Comparison of ENCODE assay signal across 1 cellular context in the genomic region with DNA sequence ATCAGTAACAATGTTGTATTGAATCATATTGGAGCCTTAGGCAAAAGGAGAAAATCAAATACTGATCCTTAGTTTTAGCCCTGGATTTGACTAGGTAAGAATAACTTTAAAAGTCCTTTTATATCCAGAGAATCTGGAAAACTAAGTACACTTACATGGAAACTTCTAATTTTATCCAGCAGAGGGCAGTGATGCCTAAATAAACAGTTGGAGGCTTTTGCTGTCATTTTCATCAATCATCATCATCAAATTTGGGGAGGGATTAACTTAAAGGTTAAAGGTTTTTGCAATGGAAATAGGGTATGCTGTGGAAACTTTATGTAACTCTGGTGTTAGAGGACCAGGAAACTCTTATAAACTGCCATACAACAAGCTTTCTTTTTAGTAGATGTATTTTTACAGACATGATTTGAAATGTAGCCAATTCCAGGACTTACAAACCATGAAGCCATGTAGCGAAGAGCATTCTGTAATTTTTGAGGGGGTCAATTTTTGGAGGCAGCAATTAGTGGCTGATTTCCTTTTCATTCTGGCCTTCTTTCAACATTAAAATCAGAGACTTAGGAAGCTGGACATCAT.
A peak's percentile ranks its signal among the peaks of the same experiment; 100 is the strongest.
TF ChIP-seq lines count a peak whose summit lies in the region.

No MANE protein-coding gene starts in this region.

TF ChIP-seq in K562, 482 proteins besides CTCF, POLR2A, EP300 and RAD21 (continued from another document):
- no peak for TF ChIP-seq FOXP4 (CRISPR knock-in tag; IDR thresholded peaks at IDR 0.05; ENCODE audit: borderline replicate concordance)
- TF ChIP-seq TARDBP (IDR thresholded peaks at IDR 0.05), result no peak
- no peak for TF ChIP-seq ETV5 (CRISPR knock-in tag; IDR thresholded peaks at IDR 0.05; ENCODE audit: low read depth)
- no peak for TF ChIP-seq ZNF175 (CRISPR knock-in tag; IDR thresholded peaks at IDR 0.05; ENCODE audit: low read depth)
- no peak for TF ChIP-seq FOS (IDR thresholded peaks at IDR 0.05; ENCODE audit: extremely low read depth, insufficient read length)
- no peak for TF ChIP-seq ILF3 (IDR thresholded peaks at IDR 0.05; ENCODE audit: borderline replicate concordance)
- no peak for TF ChIP-seq NCOA4 (IDR thresholded peaks at IDR 0.05; ENCODE audit: partially characterized antibody)
- TF ChIP-seq ZNF263 (CRISPR knock-in tag; IDR thresholded peaks at IDR 0.05; ENCODE audit: borderline replicate concordance), result no peak
- no peak for TF ChIP-seq NFYB (IDR thresholded peaks at IDR 0.05; ENCODE audit: extremely low read depth, insufficient read length)
- no peak for TF ChIP-seq CREB5 (CRISPR knock-in tag; IDR thresholded peaks at IDR 0.05)
- no peak for TF ChIP-seq MCM5 (IDR thresholded peaks at IDR 0.05; ENCODE audit: low read depth)
- TF ChIP-seq, protein P1, sequence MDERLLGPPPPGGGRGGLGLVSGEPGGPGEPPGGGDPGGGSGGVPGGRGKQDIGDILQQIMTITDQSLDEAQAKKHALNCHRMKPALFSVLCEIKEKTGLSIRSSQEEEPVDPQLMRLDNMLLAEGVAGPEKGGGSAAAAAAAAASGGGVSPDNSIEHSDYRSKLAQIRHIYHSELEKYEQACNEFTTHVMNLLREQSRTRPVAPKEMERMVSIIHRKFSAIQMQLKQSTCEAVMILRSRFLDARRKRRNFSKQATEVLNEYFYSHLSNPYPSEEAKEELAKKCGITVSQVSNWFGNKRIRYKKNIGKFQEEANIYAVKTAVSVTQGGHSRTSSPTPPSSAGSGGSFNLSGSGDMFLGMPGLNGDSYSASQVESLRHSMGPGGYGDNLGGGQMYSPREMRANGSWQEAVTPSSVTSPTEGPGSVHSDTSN (CRISPR knock-in tag; IDR thresholded peaks at IDR 0.05; ENCODE audit: low read depth), result no peak
- TF ChIP-seq, protein P1 (tag; conservative IDR thresholded peaks at IDR 0.05; ENCODE audit: low read depth), result peak; percentile 89
- TF ChIP-seq, protein P2, sequence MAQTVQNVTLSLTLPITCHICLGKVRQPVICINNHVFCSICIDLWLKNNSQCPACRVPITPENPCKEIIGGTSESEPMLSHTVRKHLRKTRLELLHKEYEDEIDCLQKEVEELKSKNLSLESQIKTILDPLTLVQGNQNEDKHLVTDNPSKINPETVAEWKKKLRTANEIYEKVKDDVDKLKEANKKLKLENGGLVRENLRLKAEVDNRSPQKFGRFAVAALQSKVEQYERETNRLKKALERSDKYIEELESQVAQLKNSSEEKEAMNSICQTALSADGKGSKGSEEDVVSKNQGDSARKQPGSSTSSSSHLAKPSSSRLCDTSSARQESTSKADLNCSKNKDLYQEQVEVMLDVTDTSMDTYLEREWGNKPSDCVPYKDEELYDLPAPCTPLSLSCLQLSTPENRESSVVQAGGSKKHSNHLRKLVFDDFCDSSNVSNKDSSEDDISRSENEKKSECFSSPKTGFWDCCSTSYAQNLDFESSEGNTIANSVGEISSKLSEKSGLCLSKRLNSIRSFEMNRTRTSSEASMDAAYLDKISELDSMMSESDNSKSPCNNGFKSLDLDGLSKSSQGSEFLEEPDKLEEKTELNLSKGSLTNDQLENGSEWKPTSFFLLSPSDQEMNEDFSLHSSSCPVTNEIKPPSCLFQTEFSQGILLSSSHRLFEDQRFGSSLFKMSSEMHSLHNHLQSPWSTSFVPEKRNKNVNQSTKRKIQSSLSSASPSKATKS (CRISPR knock-in tag; IDR thresholded peaks at IDR 0.05), result no peak
- no peak for TF ChIP-seq TCF7L2 (IDR thresholded peaks at IDR 0.05; ENCODE audit: low read depth, low read length)
- peak; percentile 74 for TF ChIP-seq PKNOX1 (IDR thresholded peaks at IDR 0.05)
- TF ChIP-seq ETS2 (tag; IDR thresholded peaks at IDR 0.05; ENCODE audit: borderline replicate concordance, poor library complexity, severe bottlenecking), result no peak
- no peak for TF ChIP-seq ZNF644 (tag; IDR thresholded peaks at IDR 0.05; ENCODE audit: low read depth)
- no peak for TF ChIP-seq HMGN3 (IDR thresholded peaks at IDR 0.05; ENCODE audit: borderline replicate concordance, extremely low read depth, insufficient read length, low read depth, low read length)
- no peak for TF ChIP-seq NELFE (IDR thresholded peaks at IDR 0.05; ENCODE audit: insufficient read depth, insufficient read length)
- TF ChIP-seq ZBTB1 (CRISPR knock-in tag; IDR thresholded peaks at IDR 0.05; ENCODE audit: borderline replicate concordance, low read depth), result no peak
- no peak for TF ChIP-seq ZNF212 (CRISPR knock-in tag; IDR thresholded peaks at IDR 0.05)
- no peak for TF ChIP-seq HDAC3 (IDR thresholded peaks at IDR 0.05; ENCODE audit: borderline replicate concordance, partially characterized antibody)
- no peak for TF ChIP-seq ZNF217 (CRISPR knock-in tag; IDR thresholded peaks at IDR 0.05)
- TF ChIP-seq RNF2 (IDR thresholded peaks at IDR 0.05), result no peak
- TF ChIP-seq, protein P3, sequence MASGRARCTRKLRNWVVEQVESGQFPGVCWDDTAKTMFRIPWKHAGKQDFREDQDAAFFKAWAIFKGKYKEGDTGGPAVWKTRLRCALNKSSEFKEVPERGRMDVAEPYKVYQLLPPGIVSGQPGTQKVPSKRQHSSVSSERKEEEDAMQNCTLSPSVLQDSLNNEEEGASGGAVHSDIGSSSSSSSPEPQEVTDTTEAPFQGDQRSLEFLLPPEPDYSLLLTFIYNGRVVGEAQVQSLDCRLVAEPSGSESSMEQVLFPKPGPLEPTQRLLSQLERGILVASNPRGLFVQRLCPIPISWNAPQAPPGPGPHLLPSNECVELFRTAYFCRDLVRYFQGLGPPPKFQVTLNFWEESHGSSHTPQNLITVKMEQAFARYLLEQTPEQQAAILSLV (tag; IDR thresholded peaks at IDR 0.05), result no peak
- TF ChIP-seq SUPT5H (IDR thresholded peaks at IDR 0.05), result no peak
- TF ChIP-seq NONO (IDR thresholded peaks at IDR 0.05; ENCODE audit: low read depth in 2 of 2, low read length in 1 of 2), result no peak
- no peak for TF ChIP-seq NR2C1 (IDR thresholded peaks at IDR 0.05)
- TF ChIP-seq NR2C1 (tag; IDR thresholded peaks at IDR 0.05), result no peak
- TF ChIP-seq PATZ1 (CRISPR knock-in tag; IDR thresholded peaks at IDR 0.05; ENCODE audit: borderline replicate concordance), result no peak
